8 cellular contexts compared by ENCODE assay signal in genomic region chr5:148740966-148741742, GRCh38.
A peak's percentile ranks its signal among the peaks of the same experiment; 100 is the strongest.
DNase-seq lines count a peak whose midpoint lies in the region; ATAC-seq, FAIRE-seq and TF ChIP-seq lines count a peak whose summit lies in the region.

No MANE protein-coding gene starts in this region.

- POLR2A ChIA-PET in HCT116 (lab: Charles Lee), result interaction anchor here (0.5 to 1.3 kb wide), 3 partner anchors 37 to 381 kb away, joined by 3 read pairs; no protein-coding TSS in a partner anchor

- H3K27me3 ChIP-seq in HCT116 (ENCODE audit: insufficient read depth, low read length) (no peaks in the 10 kb centered on the region), thoracic aorta (replicated peaks; ENCODE audit: insufficient read depth) (no peaks in the 10 kb centered on the region)

- H3K4me2 ChIP-seq in HCT116 (ENCODE audit: low read length), result peak overlapping the region; percentile 11; the same call in 1 of the 2 replicates

- intact Hi-C loops in HCT116 (cut with micrococcal nuclease), result loop anchor here (1.0 to 5.0 kb wide), 5 partner anchors 76 to 374 kb away; no protein-coding TSS in a partner anchor

- no peak overlapping the region for H3K9ac ChIP-seq in HCT116 (ENCODE audit: low read length)

- peak; percentile 75 for DNase-seq in EL
- DNase-seq in HCT116 (ENCODE audit: low read depth, low spot score), result peak; percentile 54
- DNase-seq in NCI-H345 (lab: John Stamatoyannopoulos, UW), result peak; percentile 55
- peak; percentile 38 for DNase-seq in brain pericyte (ENCODE audit: low read depth, low spot score)
- DNase-seq in thoracic aorta (ENCODE audit: low spot score), result no peak
- DNase-seq in activated naive CD4-positive, alpha-beta T cell treated with Interleukin-2 at 50 U/mL for 16 hours, result no peak
- DNase-seq in occipital lobe (lab: John Stamatoyannopoulos, UW), result no peak

- H3K4me3 ChIP-seq in HCT116 (replicated peaks in 1 of 2; ENCODE audit: low read depth in 1 of 2, low read length in 2 of 2), result no peak overlapping the region
- no peak overlapping the region for H3K4me3 ChIP-seq in thoracic aorta

- H3K4me1 ChIP-seq in HCT116 (ENCODE audit: control insufficient read depth in 1 of 2, insufficient read depth in 2 of 2, low read length in 2 of 2), result no peaks in the 10 kb centered on the region
- peaks cover 6 to 34% of the 10 kb centered on the region in 2 donors for H3K4me1 ChIP-seq in thoracic aorta (ENCODE audit: control insufficient read depth in 1 of 2, low read depth in 2 of 2)

- TF ChIP-seq CTCF in HCT116 (IDR thresholded peaks at IDR 0.05 in 2 of 3, conservative IDR thresholded peaks at IDR 0.05 in 1 of 3; ENCODE audit: borderline replicate concordance in 1 of 3, insufficient read depth in 1 of 3, low read depth in 2 of 3, low read length in 2 of 3) (peak; percentile 63 to 83 (median 76)), thoracic aorta (IDR thresholded peaks at IDR 0.05) (peak; percentile 68)

- no peaks in the 10 kb centered on the region for H3K36me3 ChIP-seq in HCT116 (ENCODE audit: control insufficient read depth in 1 of 2, insufficient read depth in 2 of 2, low read length in 2 of 2)
- H3K36me3 ChIP-seq in thoracic aorta, result no peaks in the 10 kb centered on the region

- ATAC-seq in HCT116 (peak; percentile 78), thoracic aorta (ENCODE audit: insufficient number of reproducible peaks, low FRiP score, low read depth) (no peak)

- H4K20me1 ChIP-seq in HCT116 (ENCODE audit: insufficient read depth), result no peaks in the 10 kb centered on the region

- CTCF ChIA-PET in HCT116 (lab: Charles Lee), result interaction anchor here (0.6 to 7.6 kb wide), 29 partner anchors 9 to 528 kb away, joined by 3 to 102 read pairs (median 6); partner anchors contain the start of gene ADRB2

- RAD21 ChIA-PET in HCT116 (lab: Charles Lee; ENCODE audit: low non-redundant PET in 1 of 2, low total read pairs in 2 of 2, uncharacterized antibody in 2 of 2, unreplicated experiment in 2 of 2), result interaction anchor here (0.7 to 1.9 kb wide), 14 partner anchors 10 to 373 kb away, joined by 3 to 19 read pairs (median 4); no protein-coding TSS in a partner anchor

- TF ChIP-seq POLR2A in HCT116 (IDR thresholded peaks at IDR 0.05; ENCODE audit: borderline replicate concordance, extremely low read depth, insufficient read depth, insufficient read length), result no peak

- H2AFZ ChIP-seq in HCT116 (ENCODE audit: low read depth, low read length, poor library complexity, severe bottlenecking), result peak overlapping the region; percentile 27

- H3K9me2 ChIP-seq in HCT116 (ENCODE audit: insufficient read depth), result no peaks in the 10 kb centered on the region

- no peaks in the 10 kb centered on the region for H3K9me3 ChIP-seq in HCT116 (ENCODE audit: control insufficient read depth in 1 of 2, insufficient read depth in 1 of 2, low read depth in 1 of 2, low read length in 2 of 2)
- H3K9me3 ChIP-seq in thoracic aorta, result no peaks in the 10 kb centered on the region

- FAIRE-seq in islet of Langerhans (lab: Jason Lieb, UNC), result peak; percentile 99

- peak; percentile 89 for TF ChIP-seq RAD21 in HCT116 (IDR thresholded peaks at IDR 0.05; ENCODE audit: low read depth)

- H3K27ac ChIP-seq in HCT116 (ENCODE audit: low read depth, low read length) (no peak overlapping the region), thoracic aorta (no peak overlapping the region)

- no TSS peak for BruUV-seq in HCT116 (replicated peaks; lab: Mats Ljungman, UMichigan)

- H3K79me2 ChIP-seq in HCT116 (ENCODE audit: insufficient read depth, low read length), result no peaks in the 10 kb centered on the region

TF ChIP-seq in HCT116, 20 proteins besides CTCF, POLR2A, EP300 and RAD21:
- TF ChIP-seq EZH2 (IDR thresholded peaks at IDR 0.05) (no peak), ZFX (IDR thresholded peaks at IDR 0.05) (no peak), TCF7L2 (IDR thresholded peaks at IDR 0.05; ENCODE audit: borderline replicate concordance, extremely low read depth, insufficient read depth, insufficient read length) (no peak), FOSL1 (IDR thresholded peaks at IDR 0.05; ENCODE audit: low read depth) (no peak), JUND (IDR thresholded peaks at IDR 0.05) (no peak), SIN3A (IDR thresholded peaks at IDR 0.05; ENCODE audit: low read depth) (no peak), CEBPB (IDR thresholded peaks at IDR 0.05; ENCODE audit: low read depth) (no peak), ATF3 (IDR thresholded peaks at IDR 0.05) (no peak), ZBTB33 (IDR thresholded peaks at IDR 0.05; ENCODE audit: extremely low read depth, insufficient replicate concordance, low read length) (no peak)

Comparison
In these comparisons a context has a peak if more than half of its experiments do, and no peak if none do; other contexts are left out.
1. DNase-seq: peak in EL (single experiment), HCT116 (single experiment), NCI-H345 (single experiment) and brain pericyte (single experiment); none in thoracic aorta (single experiment), activated naive CD4-positive, alpha-beta T cell treated with Interleukin-2 at 50 U/mL for 16 hours (single experiment) and occipital lobe (single experiment).